Comparison of ENCODE assay signal across 8 cellular contexts in genomic region chr2:113692698-113693428, GRCh38.
A peak's percentile ranks its signal among the peaks of the same experiment; 100 is the strongest.
DNase-seq lines count a peak whose midpoint lies in the region; ATAC-seq and TF ChIP-seq lines count a peak whose summit lies in the region.
"Had no signal": no experiment of that assay in that cellular context is flagged by ENCODE, and none has a peak within 500 bp of the region (broad histone marks: within the 10 kb centered on the region; RNA-seq: fewer than 3 reads in every experiment).

No MANE protein-coding gene starts in this region.

- POLR2A ChIA-PET in OCI-LY7 (lab: Charles Lee), result interaction anchor here (2.4 kb wide), 1 partner anchor 17 kb away, joined by 7 read pairs; no protein-coding TSS in a partner anchor

- no peaks in the 10 kb centered on the region for H3K79me2 ChIP-seq in OCI-LY7 (ENCODE audit: insufficient read depth, low read depth, low read length)

- no peak for TF ChIP-seq CTCF in OCI-LY7 (conservative IDR thresholded peaks at IDR 0.05; ENCODE audit: low read length)

- H4K20me1 ChIP-seq in OCI-LY7 (ENCODE audit: insufficient read depth, low read length), result no peaks in the 10 kb centered on the region

- no peak overlapping the region for H3K27ac ChIP-seq in OCI-LY7 (ENCODE audit: low read depth, low read length, poor library complexity, severe bottlenecking)
- H3K27ac ChIP-seq: KMS-11 had no signal

- ATAC-seq in GM19043 (IDR thresholded peaks at IDR 0.05; ENCODE audit: low read depth, unreplicated experiment) (peak; percentile 75), HG02884 (IDR thresholded peaks at IDR 0.05; ENCODE audit: unreplicated experiment) (peak; percentile 66), left cardiac atrium (no peak)

- intact Hi-C loops in OCI-LY7 (cut with micrococcal nuclease; ENCODE audit: unreplicated experiment), result no loop called here
- intact Hi-C loops in left cardiac atrium (cut with DNase I), result no loop called here

- no peaks in the 10 kb centered on the region for H3K9me3 ChIP-seq in OCI-LY7 (ENCODE audit: low read length)

- DNase-seq in OCI-LY7 (ENCODE audit: low spot score), result peak; percentile 32
- peak; percentile 28 to 37 for DNase-seq in stimulated activated CD4-positive, alpha-beta T cell treated with anti-CD3 and anti-CD28 coated beads, Interleukin-2, amount 100 ng/mL, for 24 hours
- no peak for DNase-seq in EL
- no peak for DNase-seq in left cardiac atrium
- no peak for DNase-seq in COLO668 (lab: John Stamatoyannopoulos, UW; ENCODE audit: unreplicated experiment)

- H3K4me2 ChIP-seq in OCI-LY7 (ENCODE audit: low read length), result no peak overlapping the region; the same call in 1 of the 2 replicates
- H3K4me2 ChIP-seq: KMS-11 had no signal

- no peaks in the 10 kb centered on the region for H3K36me3 ChIP-seq in OCI-LY7 (ENCODE audit: insufficient read depth, low read length)

- no TSS peak for BruUV-seq in OCI-LY7 (replicated peaks; lab: Mats Ljungman, UMichigan)

- no peak overlapping the region for H3K4me3 ChIP-seq in OCI-LY7 (ENCODE audit: low read depth, low read length, poor library complexity, severe bottlenecking)

- no peaks in the 10 kb centered on the region for H3K9me2 ChIP-seq in OCI-LY7 (ENCODE audit: insufficient read depth, low read length)

- CTCF ChIA-PET in OCI-LY7 (lab: Charles Lee; ENCODE audit: unreplicated experiment), result no interaction called here

- H2AFZ ChIP-seq in OCI-LY7 (ENCODE audit: low read length), result peak overlapping the region; percentile 32; the same call in 1 of the 2 replicates

- H3K4me1 ChIP-seq in OCI-LY7 (ENCODE audit: insufficient read depth, low read length, poor library complexity, severe bottlenecking), result peaks cover 4% of the 10 kb centered on the region

Comparison
In these comparisons a context has a peak if more than half of its experiments do, and no peak if none do; other contexts are left out.
1. ATAC-seq: peak in GM19043 (single experiment) and HG02884 (single experiment); none in left cardiac atrium (0 of 2).
2. DNase-seq: peak in OCI-LY7 (single experiment) and stimulated activated CD4-positive, alpha-beta T cell treated with anti-CD3 and anti-CD28 coated beads, Interleukin-2, amount 100 ng/mL, for 24 hours (2 of 2); none in EL (single experiment), left cardiac atrium (single experiment) and COLO668 (single experiment).